Comparison of ENCODE assay signal across 8 cellular contexts in genomic region chr15:41494190-41494921, GRCh38. TPM values are rescaled to one million over a fixed set of nuclear protein-coding genes. Genes with fewer than 3 reads are reported as not detected.
A peak's percentile ranks its signal among the peaks of the same experiment; 100 is the strongest.
DNase-seq lines count a peak whose midpoint lies in the region; ATAC-seq and TF ChIP-seq lines count a peak whose summit lies in the region.

No MANE protein-coding gene starts in this region.

- peak overlapping the region; percentile 60 to 76 (median 68) for H3K4me3 ChIP-seq in BLaER1 treated with 17β-estradiol and CSF1 and Interleukin-3, amounts not matched to agents 10 nM and 100 nM
- H3K4me3 ChIP-seq in WERI-Rb-1 (ENCODE audit: low read depth, low read length) (peak overlapping the region; percentile 39), endodermal cell (ENCODE audit: low read length) (no peak overlapping the region), neutrophil (ENCODE audit: low read depth in 1 of 2, low read length in 1 of 2) (peak overlapping the region; percentile 67 to 79)

- H3K4me3 Mint-ChIP-seq in endodermal cell, result peak overlapping the region; percentile 40

- H3K9ac ChIP-seq in BLaER1 treated with 17β-estradiol and CSF1 and Interleukin-3, amounts not matched to agents 10 nM and 100 nM, result peak overlapping the region; percentile 60 to 90 (median 84)
- no peak overlapping the region for H3K9ac ChIP-seq in endodermal cell (ENCODE audit: extremely low read depth, low read length, poor library complexity, severe bottlenecking)

- H3K27me3 ChIP-seq in BLaER1 treated with 17β-estradiol and CSF1 and Interleukin-3, amounts not matched to agents 10 nM and 100 nM, result peaks cover 42 to 83% (median 69%) of the 10 kb centered on the region in 11 experiments
- no peaks in the 10 kb centered on the region for H3K27me3 ChIP-seq in WERI-Rb-1 (ENCODE audit: insufficient read depth, low read depth, severe bottlenecking)
- H3K27me3 ChIP-seq in endodermal cell (ENCODE audit: control insufficient read depth, insufficient read depth, low read length, poor library complexity, severe bottlenecking), result peaks cover 89% of the 10 kb centered on the region
- H3K27me3 ChIP-seq in neutrophil, result peaks cover 95% of the 10 kb centered on the region

- DNase-seq in WERI-Rb-1, result peak; percentile 50
- peak; percentile 88 for DNase-seq in endodermal cell
- no peak for DNase-seq in UCSD-AML1 (lab: John Stamatoyannopoulos, UW; ENCODE audit: unreplicated experiment)
- DNase-seq in SKM-1 (lab: John Stamatoyannopoulos, UW; ENCODE audit: unreplicated experiment), result no peak

- no peaks in the 10 kb centered on the region for H3K36me3 ChIP-seq in BLaER1 treated with 17β-estradiol and CSF1 and Interleukin-3, amounts not matched to agents 10 nM and 100 nM
- H3K36me3 ChIP-seq in WERI-Rb-1 (no peaks in the 10 kb centered on the region), endodermal cell (ENCODE audit: control insufficient read depth, insufficient read depth, low read length) (no peaks in the 10 kb centered on the region), neutrophil (no peaks in the 10 kb centered on the region)

- peaks cover 7% of the 10 kb centered on the region for H3K4me1 Mint-ChIP-seq in endodermal cell

- H3K4me2 ChIP-seq in BLaER1 treated with 17β-estradiol and CSF1 and Interleukin-3, amounts not matched to agents 10 nM and 100 nM, result peak overlapping the region; percentile 97 to 100 (median 100)

- no peak overlapping the region for H3K27ac Mint-ChIP-seq in endodermal cell

- peak; percentile 19 for ATAC-seq in GM19324 (IDR thresholded peaks at IDR 0.05; ENCODE audit: low FRiP score, unreplicated experiment)
- peak; percentile 8 for ATAC-seq in HG03432 (IDR thresholded peaks at IDR 0.05; ENCODE audit: unreplicated experiment)

- no peaks in the 10 kb centered on the region for H3K9me3 ChIP-seq in BLaER1 treated with 17β-estradiol and CSF1 and Interleukin-3, amounts not matched to agents 10 nM and 100 nM (replicated peaks in 1 of 11)
- H3K9me3 ChIP-seq in WERI-Rb-1 (ENCODE audit: severe bottlenecking), result no peaks in the 10 kb centered on the region
- H3K9me3 ChIP-seq in endodermal cell (ENCODE audit: control insufficient read depth, low read length), result no peaks in the 10 kb centered on the region
- H3K9me3 ChIP-seq in neutrophil, result no peaks in the 10 kb centered on the region

- no peaks in the 10 kb centered on the region for H3K36me3 Mint-ChIP-seq in endodermal cell (ENCODE audit: low read depth)

- WGBS in endodermal cell (ENCODE audit: insufficient coverage in 1 of 2, insufficient read length in 1 of 2), 2 experiments, result 0 to 2% methylated on average over 13 to 77 of the region's 77 CpGs

- peaks cover 3 to 54% (median 44%) of the 10 kb centered on the region in 11 experiments; a peak in 20 of 22 replicates for H4K20me1 ChIP-seq in BLaER1 treated with 17β-estradiol and CSF1 and Interleukin-3, amounts not matched to agents 10 nM and 100 nM

- peak overlapping the region in 2 of 11 experiments; percentile 88; a peak in 2 of 22 replicates for H3K27ac ChIP-seq in BLaER1 treated with 17β-estradiol and CSF1 and Interleukin-3, amounts not matched to agents 10 nM and 100 nM
- H3K27ac ChIP-seq in WERI-Rb-1, result no peak overlapping the region
- no peak overlapping the region for H3K27ac ChIP-seq in endodermal cell (ENCODE audit: low read depth, low read length)
- no peak overlapping the region for H3K27ac ChIP-seq in neutrophil

- peaks cover 86% of the 10 kb centered on the region for H3K27me3 Mint-ChIP-seq in endodermal cell (ENCODE audit: insufficient read depth)

- H3K4me1 ChIP-seq in BLaER1 treated with 17β-estradiol and CSF1 and Interleukin-3, amounts not matched to agents 10 nM and 100 nM, result peaks cover 39 to 85% (median 74%) of the 10 kb centered on the region in 10 experiments
- H3K4me1 ChIP-seq in endodermal cell (ENCODE audit: control insufficient read depth, insufficient read depth, low read length) (peaks cover 13% of the 10 kb centered on the region), neutrophil (ENCODE audit: control insufficient read depth in 1 of 2, insufficient read depth in 1 of 2, low read depth in 1 of 2, low read length in 1 of 2) (peaks cover 27 to 32% of the 10 kb centered on the region in 2 experiments)

- H3K9me3 Mint-ChIP-seq in endodermal cell, result no peaks in the 10 kb centered on the region

- TF ChIP-seq CTCF in WERI-Rb-1 (IDR thresholded peaks at IDR 0.05; ENCODE audit: low read depth, low read length), result 0 out of 2 replicates have a peak, but pooled peaks have one; percentile 1
- peak; percentile 52 for TF ChIP-seq CTCF in endodermal cell (conservative IDR thresholded peaks at IDR 0.05)
- no peak for TF ChIP-seq CTCF in neutrophil (IDR thresholded peaks at IDR 0.05)

RNA-seq across cellular contexts. Expression of gene ITPKA, which starts 0.7 kb away (rescaled TPM):
- 1 to 10 TPM in 1 of 2 donors, under 1 TPM in 1; 0.75 to 1.2 TPM for total RNA-seq in endodermal cell
- 0.53 TPM for polyA plus RNA-seq in endodermal cell (2013, experiment 1 of 2)
- 0.41 TPM for polyA plus RNA-seq in endodermal cell (2013, experiment 2 of 2)

RNA-seq across cellular contexts. Expression of gene LTK, which starts 19.3 kb away (rescaled TPM):
- total RNA-seq in endodermal cell, result under 1 TPM; 0.44 to 0.57 TPM
- 0.18 TPM for polyA plus RNA-seq in endodermal cell (2013, experiment 1 of 2)
- 0.17 TPM for polyA plus RNA-seq in endodermal cell (2013, experiment 2 of 2)

RNA-seq across cellular contexts. Expression of gene RPAP1, which starts 49.7 kb away (rescaled TPM):
- total RNA-seq in endodermal cell, result 100 to 1,000 TPM in 1 of 2 donors, 10 to 100 TPM in 1; 91.1 to 107 TPM
- 39.7 TPM for polyA plus RNA-seq in endodermal cell (2013, experiment 1 of 2)
- polyA plus RNA-seq in endodermal cell (2013, experiment 2 of 2), result 38.3 TPM

Comparison
In these comparisons a context has a peak if more than half of its experiments do, and no peak if none do; other contexts are left out.
1. DNase-seq: peak in WERI-Rb-1 (single experiment) and endodermal cell (single experiment); none in UCSD-AML1 (single experiment) and SKM-1 (single experiment).